Comparison of ENCODE assay signal across 1 cellular context in the genomic region with DNA sequence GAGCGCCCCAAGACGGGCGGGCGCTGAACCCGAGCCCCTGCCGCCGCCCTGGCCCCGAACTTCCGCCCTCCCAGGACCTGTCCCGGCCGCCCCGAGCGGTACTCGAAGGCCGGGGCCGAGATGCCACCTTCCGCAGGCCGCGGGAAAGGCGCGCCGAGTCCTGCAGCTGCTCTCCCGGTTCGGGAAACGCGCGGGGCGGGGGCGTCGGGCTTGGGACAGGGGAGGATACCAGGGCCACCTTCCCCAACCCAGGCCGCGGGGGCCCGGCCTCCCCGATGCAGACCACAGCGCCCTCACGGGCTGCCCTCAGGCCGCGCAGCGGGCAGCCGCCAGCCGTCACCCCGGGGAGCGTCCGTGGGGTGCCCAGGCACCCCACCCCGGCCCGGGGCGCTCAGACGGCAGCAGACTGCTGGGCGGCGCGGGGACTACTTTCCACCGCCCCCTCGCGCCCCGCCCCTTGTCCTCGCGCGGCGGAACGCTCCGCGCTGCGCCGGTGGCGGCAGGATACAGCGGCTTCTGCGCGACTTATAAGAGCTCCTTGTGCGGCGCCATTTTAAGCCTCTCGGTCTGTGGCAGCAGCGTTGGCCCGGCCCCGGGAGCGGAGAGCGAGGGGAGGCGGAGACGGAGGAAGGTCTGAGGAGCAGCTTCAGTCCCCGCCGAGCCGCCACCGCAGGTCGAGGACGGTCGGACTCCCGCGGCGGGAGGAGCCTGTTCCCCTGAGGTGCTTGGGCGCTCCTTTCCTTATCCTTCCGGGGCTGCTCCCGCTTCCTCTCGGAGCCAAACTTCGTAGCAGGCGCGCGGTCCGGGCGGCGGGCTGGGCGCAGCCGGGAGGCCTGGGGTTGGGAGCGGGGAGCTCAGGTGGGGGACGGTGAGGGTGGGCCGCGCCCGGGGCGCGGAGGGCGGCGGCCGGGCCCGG.
TF ChIP-seq lines count a peak whose summit lies in the region.

TSS of gene CTNNB1 (plus strand) at position 556 of the 916 bp plus-strand sequence. CDS start 24,564 bp downstream, outside the sequence.

TF ChIP-seq in SK-N-SH treated with all-trans-retinoic acid at 6 μM for 48 hours, 23 proteins besides CTCF, POLR2A, EP300 and RAD21 (continued from another document):
- TF ChIP-seq, protein P1, sequence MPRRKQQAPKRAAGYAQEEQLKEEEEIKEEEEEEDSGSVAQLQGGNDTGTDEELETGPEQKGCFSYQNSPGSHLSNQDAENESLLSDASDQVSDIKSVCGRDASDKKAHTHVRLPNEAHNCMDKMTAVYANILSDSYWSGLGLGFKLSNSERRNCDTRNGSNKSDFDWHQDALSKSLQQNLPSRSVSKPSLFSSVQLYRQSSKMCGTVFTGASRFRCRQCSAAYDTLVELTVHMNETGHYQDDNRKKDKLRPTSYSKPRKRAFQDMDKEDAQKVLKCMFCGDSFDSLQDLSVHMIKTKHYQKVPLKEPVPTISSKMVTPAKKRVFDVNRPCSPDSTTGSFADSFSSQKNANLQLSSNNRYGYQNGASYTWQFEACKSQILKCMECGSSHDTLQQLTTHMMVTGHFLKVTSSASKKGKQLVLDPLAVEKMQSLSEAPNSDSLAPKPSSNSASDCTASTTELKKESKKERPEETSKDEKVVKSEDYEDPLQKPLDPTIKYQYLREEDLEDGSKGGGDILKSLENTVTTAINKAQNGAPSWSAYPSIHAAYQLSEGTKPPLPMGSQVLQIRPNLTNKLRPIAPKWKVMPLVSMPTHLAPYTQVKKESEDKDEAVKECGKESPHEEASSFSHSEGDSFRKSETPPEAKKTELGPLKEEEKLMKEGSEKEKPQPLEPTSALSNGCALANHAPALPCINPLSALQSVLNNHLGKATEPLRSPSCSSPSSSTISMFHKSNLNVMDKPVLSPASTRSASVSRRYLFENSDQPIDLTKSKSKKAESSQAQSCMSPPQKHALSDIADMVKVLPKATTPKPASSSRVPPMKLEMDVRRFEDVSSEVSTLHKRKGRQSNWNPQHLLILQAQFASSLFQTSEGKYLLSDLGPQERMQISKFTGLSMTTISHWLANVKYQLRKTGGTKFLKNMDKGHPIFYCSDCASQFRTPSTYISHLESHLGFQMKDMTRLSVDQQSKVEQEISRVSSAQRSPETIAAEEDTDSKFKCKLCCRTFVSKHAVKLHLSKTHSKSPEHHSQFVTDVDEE (CRISPR knock-in tag; IDR thresholded peaks at IDR 0.05): peak; percentile 76
